1 cellular context compared by ENCODE assay signal in genomic region chr5:68329554-68329953, GRCh38.
A peak's percentile ranks its signal among the peaks of the same experiment; 100 is the strongest.
TF ChIP-seq lines count a peak whose summit lies in the region.

No MANE protein-coding gene starts in this region.

TF ChIP-seq in Ishikawa, 13 proteins besides CTCF, POLR2A, EP300 and RAD21 (continued from another document):
- TF ChIP-seq REST (IDR thresholded peaks at IDR 0.05; ENCODE audit: low read depth) = no peak
- no peak for TF ChIP-seq TEAD4 (IDR thresholded peaks at IDR 0.05)
- peak; percentile 83 for TF ChIP-seq CEBPB (IDR thresholded peaks at IDR 0.05)
- TF ChIP-seq NFIC (IDR thresholded peaks at IDR 0.05) = no peak
- TF ChIP-seq EGR1 (IDR thresholded peaks at IDR 0.05) = no peak
TF ChIP-seq in Ishikawa: peak in this region for 1.
